8 cellular contexts compared by ENCODE assay signal in genomic region chr7:157271991-157272324, GRCh38.
DNase-seq lines count a peak whose midpoint lies in the region; ATAC-seq and TF ChIP-seq lines count a peak whose summit lies in the region.

No MANE protein-coding gene starts in this region.

- H3K27me3 Mint-ChIP-seq in activated naive CD4-positive, alpha-beta T cell treated with anti-CD3 and anti-CD28 coated beads, Interleukin-2, amount 50 U/mL, for 24 hours, result no peaks in the 10 kb centered on the region
- no peaks in the 10 kb centered on the region for H3K27me3 Mint-ChIP-seq in activated CD4-positive, alpha-beta T cell treated with anti-CD3 and anti-CD28 coated beads, Interleukin-2, amount 10 ng/mL, durations not matched to agents 7 days and 5 days

- peaks cover 21 to 25% of the 10 kb centered on the region in 2 donors for H3K4me1 ChIP-seq in ascending aorta
- peaks cover 0 to 5% of the 10 kb centered on the region in 2 donors for H3K4me1 ChIP-seq in uterus

- POLR2A ChIA-PET in activated CD4-positive, alpha-beta T cell treated with anti-CD3 and anti-CD28 coated beads, Interleukin-2, amount 10 ng/mL, durations not matched to agents 7 days and 5 days (lab: Charles Lee), result no interaction called here

- no peak for ATAC-seq in activated naive CD4-positive, alpha-beta T cell treated with anti-CD3 and anti-CD28 coated beads, Interleukin-2, amount 50 U/mL, for 72 hours
- ATAC-seq in left lobe of liver, result peak; percentile 74

- H3K4me3 Mint-ChIP-seq in activated naive CD4-positive, alpha-beta T cell treated with anti-CD3 and anti-CD28 coated beads, Interleukin-2, amount 50 U/mL, for 24 hours, result no peak overlapping the region
- no peak overlapping the region for H3K4me3 Mint-ChIP-seq in activated CD4-positive, alpha-beta T cell treated with anti-CD3 and anti-CD28 coated beads, Interleukin-2, amount 10 ng/mL, durations not matched to agents 7 days and 5 days

- TF ChIP-seq CTCF in ascending aorta (IDR thresholded peaks at IDR 0.05) (no peak), uterus (IDR thresholded peaks at IDR 0.05) (no peak)

- TF ChIP-seq POLR2A in uterus (IDR thresholded peaks at IDR 0.05), result peak; percentile 10 to 19

- CTCF ChIA-PET in activated CD4-positive, alpha-beta T cell treated with anti-CD3 and anti-CD28 coated beads, Interleukin-2, amount 10 ng/mL, durations not matched to agents 7 days and 5 days (lab: Charles Lee), result interaction anchor here (1.0 kb wide), 1 partner anchor 110 kb away, joined by 3 read pairs; no protein-coding TSS in a partner anchor

- H3K4me1 Mint-ChIP-seq in activated naive CD4-positive, alpha-beta T cell treated with anti-CD3 and anti-CD28 coated beads, Interleukin-2, amount 50 U/mL, for 24 hours, result peaks cover 6% of the 10 kb centered on the region
- peaks cover 16% of the 10 kb centered on the region for H3K4me1 Mint-ChIP-seq in activated CD4-positive, alpha-beta T cell treated with anti-CD3 and anti-CD28 coated beads, Interleukin-2, amount 10 ng/mL, durations not matched to agents 7 days and 5 days

- DNase-seq in activated naive CD4-positive, alpha-beta T cell treated with anti-CD3 and anti-CD28 coated beads, Interleukin-2, amount 50 U/mL, for 72 hours (ENCODE audit: low spot score in 2 of 2), result no peak
- DNase-seq in ascending aorta (ENCODE audit: low spot score in 2 of 2) (peak; percentile 81 to 95), left lobe of liver (ENCODE audit: low spot score) (peak; percentile 93), uterus (peak; percentile 83 to 86), cortex of kidney (lab: John Stamatoyannopoulos, UW) (no peak), DMS114 treated with DMSO at 0.1 percent for 48 hours (lab: John Stamatoyannopoulos, UW; ENCODE audit: unreplicated experiment) (no peak)
- DNase-seq in activated CD4-positive, alpha-beta T cell treated with anti-CD3 and anti-CD28 coated beads, Interleukin-2, amount 10 ng/mL, durations not matched to agents 7 days and 5 days, result no peak

- H3K36me3 ChIP-seq in ascending aorta, result peaks cover 8 to 20% of the 10 kb centered on the region in 2 donors
- H3K36me3 ChIP-seq in uterus, result no peaks in the 10 kb centered on the region

- H3K9me3 Mint-ChIP-seq in activated naive CD4-positive, alpha-beta T cell treated with anti-CD3 and anti-CD28 coated beads, Interleukin-2, amount 50 U/mL, for 24 hours, result no peaks in the 10 kb centered on the region
- no peaks in the 10 kb centered on the region for H3K9me3 Mint-ChIP-seq in activated naive CD4-positive, alpha-beta T cell treated with anti-CD3 and anti-CD28 coated beads, Interleukin-2, amount 50 U/mL, for 72 hours
- no peaks in the 10 kb centered on the region for H3K9me3 Mint-ChIP-seq in activated CD4-positive, alpha-beta T cell treated with anti-CD3 and anti-CD28 coated beads, Interleukin-2, amount 10 ng/mL, durations not matched to agents 7 days and 5 days

- intact Hi-C loops in ascending aorta (cut with DNase I), result loop anchor here (1.0 to 5.0 kb wide), 5 partner anchors 65 to 379 kb away; partner anchors contain the start of genes DNAJB6, LMBR1, NOM1 and UBE3C
- intact Hi-C loops in uterus (cut with DNase I; ENCODE audit: low total_unique reads), result no loop called here

- H3K27ac ChIP-seq in ascending aorta, result peak overlapping the region; percentile 95 to 98
- peak overlapping the region; percentile 77 to 80 for H3K27ac ChIP-seq in uterus

- no peaks in the 10 kb centered on the region for H3K27me3 ChIP-seq in ascending aorta
- H3K27me3 ChIP-seq in uterus, result no peaks in the 10 kb centered on the region

- peak overlapping the region; percentile 9 for H3K27ac Mint-ChIP-seq in activated naive CD4-positive, alpha-beta T cell treated with anti-CD3 and anti-CD28 coated beads, Interleukin-2, amount 50 U/mL, for 24 hours
- peak overlapping the region in 1 of 2 donors; percentile 73 for H3K27ac Mint-ChIP-seq in activated naive CD4-positive, alpha-beta T cell treated with anti-CD3 and anti-CD28 coated beads, Interleukin-2, amount 50 U/mL, for 72 hours
- H3K27ac Mint-ChIP-seq in activated CD4-positive, alpha-beta T cell treated with anti-CD3 and anti-CD28 coated beads, Interleukin-2, amount 10 ng/mL, durations not matched to agents 7 days and 5 days, result no peak overlapping the region

- no peak overlapping the region for H3K4me3 ChIP-seq in ascending aorta
- no peak overlapping the region for H3K4me3 ChIP-seq in uterus

- peaks cover 6% of the 10 kb centered on the region for H3K36me3 Mint-ChIP-seq in activated naive CD4-positive, alpha-beta T cell treated with anti-CD3 and anti-CD28 coated beads, Interleukin-2, amount 50 U/mL, for 24 hours
- H3K36me3 Mint-ChIP-seq in activated naive CD4-positive, alpha-beta T cell treated with anti-CD3 and anti-CD28 coated beads, Interleukin-2, amount 50 U/mL, for 72 hours, result no peaks in the 10 kb centered on the region
- peaks cover 19% of the 10 kb centered on the region for H3K36me3 Mint-ChIP-seq in activated CD4-positive, alpha-beta T cell treated with anti-CD3 and anti-CD28 coated beads, Interleukin-2, amount 10 ng/mL, durations not matched to agents 7 days and 5 days (ENCODE audit: low read depth)

- H3K9me3 ChIP-seq in ascending aorta (no peaks in the 10 kb centered on the region), uterus (no peaks in the 10 kb centered on the region)

Comparison
In these comparisons a context has a peak if more than half of its experiments do, and no peak if none do; other contexts are left out.
1. DNase-seq: peak in ascending aorta (2 of 2), left lobe of liver (single experiment) and uterus (2 of 2); none in activated naive CD4-positive, alpha-beta T cell treated with anti-CD3 and anti-CD28 coated beads, Interleukin-2, amount 50 U/mL, for 72 hours (0 of 2), cortex of kidney (single experiment), DMS114 treated with DMSO at 0.1 percent for 48 hours (single experiment) and activated CD4-positive, alpha-beta T cell treated with anti-CD3 and anti-CD28 coated beads, Interleukin-2, amount 10 ng/mL, durations not matched to agents 7 days and 5 days (single experiment).